ENCODE assay signal across 14 cellular contexts in genomic region chr19:38733241-38733492, GRCh38. TPM values are rescaled to one million over a fixed set of nuclear protein-coding genes. Genes with fewer than 3 reads are reported as not detected.
DNase-seq lines count a peak whose midpoint lies in the region; ATAC-seq and TF ChIP-seq lines count a peak whose summit lies in the region.
"Had no signal": no experiment of that assay in that cellular context is flagged by ENCODE, and none has a peak within 500 bp of the region (broad histone marks: within the 10 kb centered on the region; RNA-seq: fewer than 3 reads in every experiment).

No MANE protein-coding gene starts in this region.

- H3K4me1 Mint-ChIP-seq in Caco-2 (ENCODE audit: low read depth, unreplicated experiment) = peaks cover 35% of the 10 kb centered on the region
- peaks cover 41 to 54% (median 45%) of the 10 kb centered on the region in 3 donors for H3K4me1 Mint-ChIP-seq in T-cell

- POLR2A ChIA-PET in Caco-2 (lab: Charles Lee) = interaction anchor here (1.1 to 1.3 kb wide), 2 partner anchors 89 to 116 kb away, joined by 3 to 4 read pairs; no protein-coding TSS in a partner anchor
- POLR2A ChIA-PET in T-cell (lab: Charles Lee) = no interaction called here

- H3K4me3 Mint-ChIP-seq in Caco-2 (ENCODE audit: unreplicated experiment) (no peak overlapping the region), T-cell (no peak overlapping the region)
- H3K4me3 Mint-ChIP-seq: activated naive CD8-positive, alpha-beta T cell had no signal

- H3K4me3 ChIP-seq in Caco-2 (ENCODE audit: low read depth, low read length) (no peak overlapping the region), esophagus squamous epithelium (no peak overlapping the region), spleen (no peak overlapping the region)

- ATAC-seq in T-cell (replicated peaks in 1 of 4) (no peak), GM21717 (IDR thresholded peaks at IDR 0.05; ENCODE audit: unreplicated experiment) (no peak)

- no peaks in the 10 kb centered on the region for H3K9me3 Mint-ChIP-seq in Caco-2 (ENCODE audit: unreplicated experiment)
- no peaks in the 10 kb centered on the region for H3K9me3 Mint-ChIP-seq in T-cell
- H3K9me3 Mint-ChIP-seq: stimulated activated naive CD8-positive, alpha-beta T cell treated with anti-CD3 and anti-CD28 coated beads, Interleukin-15, Interleukin-2, amounts not matched to agents 100 ng/mL and 50 ng/mL, for 24 hours had no signal

- TF ChIP-seq POLR2A in esophagus squamous epithelium (IDR thresholded peaks at IDR 0.05) (no peak), spleen (IDR thresholded peaks at IDR 0.05) (no peak)

- H3K27me3 Mint-ChIP-seq in Caco-2 (ENCODE audit: insufficient read depth, unreplicated experiment) (no peaks in the 10 kb centered on the region), T-cell (no peaks in the 10 kb centered on the region)
- H3K27me3 Mint-ChIP-seq: activated naive CD8-positive, alpha-beta T cell had no signal

- H3K4me1 ChIP-seq in Caco-2 (peaks cover 23% of the 10 kb centered on the region), esophagus squamous epithelium (peaks cover 27 to 81% (median 36%) of the 10 kb centered on the region in 3 donors), spleen (peaks cover 27 to 91% (median 80%) of the 10 kb centered on the region in 6 donors)

- no TSS peak for BruUV-seq in Caco-2 (replicated peaks; lab: Mats Ljungman, UMichigan)

- CTCF ChIA-PET in Caco-2 (lab: Charles Lee) (interaction anchor here (0.7 to 1.1 kb wide), 2 partner anchors 26 to 198 kb away, joined by 4 to 6 read pairs; partner anchors contain the start of genes MRPS12 and SARS2), T-cell (lab: Charles Lee) (interaction anchor here (0.5 to 2.8 kb wide), 3 partner anchors 13 to 209 kb away, joined by 3 to 9 read pairs (median 3); partner anchors contain the start of genes MRPS12 (in 1 of the 2) and SARS2 (in 1 of the 2))

- H3K36me3 Mint-ChIP-seq in Caco-2 (ENCODE audit: insufficient read depth, unreplicated experiment) = peaks cover 91% of the 10 kb centered on the region
- H3K36me3 Mint-ChIP-seq in T-cell = peaks cover 6% of the 10 kb centered on the region
- H3K36me3 Mint-ChIP-seq: activated naive CD8-positive, alpha-beta T cell had no signal

- peak overlapping the region; percentile 77 to 92 (median 85) for H3K27ac ChIP-seq in esophagus squamous epithelium
- peak overlapping the region; percentile 74 to 88 (median 83) for H3K27ac ChIP-seq in spleen

- H3K9me3 ChIP-seq in Caco-2 (no peaks in the 10 kb centered on the region), esophagus squamous epithelium (no peaks in the 10 kb centered on the region), spleen (no peaks in the 10 kb centered on the region)

- H3K27me3 ChIP-seq in Caco-2 (replicated peaks; ENCODE audit: control insufficient read depth, insufficient read depth, low read length) (no peaks in the 10 kb centered on the region), esophagus squamous epithelium (no peaks in the 10 kb centered on the region), spleen (replicated peaks in 1 of 7) (peaks cover 0 to 15% (median 0%) of the 10 kb centered on the region in 7 donors)

- DNase-seq in Caco-2 (no peak), T-cell (no peak), esophagus squamous epithelium (lab: John Stamatoyannopoulos, UW) (no peak), spleen (no peak), SIG-M5 (lab: John Stamatoyannopoulos, UW) (no peak)
- no peak for DNase-seq in activated CD4-positive, alpha-beta T cell treated with anti-CD3 and anti-CD28 coated beads for 1 hour
- no peak for DNase-seq in stimulated activated CD4-positive, alpha-beta T cell treated with anti-CD3 and anti-CD28 coated beads, Interleukin-1b, Interleukin-23, amount 100 ng/mL, for 48 hours
- DNase-seq: activated CD4-positive, CD25-positive, alpha-beta regulatory T cell treated with anti-CD3 and anti-CD28 coated beads, Interleukin-2, amount 50 U/mL, for 72 hours; effector CD8-positive, alpha-beta T cell; NCI-H2171 treated with DMSO at 0.1 percent for 48 hours; SHP77 had no signal

- intact Hi-C loops in Caco-2 (cut with micrococcal nuclease; ENCODE audit: unreplicated experiment) (loop anchor here (10.0 kb wide), 1 partner anchor 188 kb away; no protein-coding TSS in a partner anchor), esophagus squamous epithelium (cut with DNase I) (loop anchor here (10.0 kb wide), 1 partner anchor 102 kb away; the partner anchor contains the start of gene ECH1), spleen (cut with DNase I; ENCODE audit: low total_unique reads) (no loop called here)

- peak overlapping the region; percentile 88 for H3K27ac Mint-ChIP-seq in Caco-2 (ENCODE audit: unreplicated experiment)
- H3K27ac Mint-ChIP-seq in T-cell = peak overlapping the region; percentile 88 to 90
- H3K27ac Mint-ChIP-seq: activated naive CD8-positive, alpha-beta T cell had no signal

- TF ChIP-seq CTCF in Caco-2 (IDR thresholded peaks at IDR 0.05; ENCODE audit: insufficient read depth in 1 of 2, low read depth in 1 of 2, low read length in 1 of 2, severe bottlenecking in 1 of 2, unreplicated experiment in 1 of 2) (no peak), esophagus squamous epithelium (IDR thresholded peaks at IDR 0.05) (no peak), spleen (IDR thresholded peaks at IDR 0.05 in 8 of 11, conservative IDR thresholded peaks at IDR 0.05 in 3 of 11) (no peak)

- WGBS in esophagus squamous epithelium, 2 donors = 75 to 92% methylated on average over 1 of the region's 1 CpG
- 86 to 100% (median 93%) methylated on average over 1 of the region's 1 CpG for WGBS in spleen, 5 donors

- H3K36me3 ChIP-seq in Caco-2 (ENCODE audit: control insufficient read depth, insufficient read depth, low read length) (peaks cover 5% of the 10 kb centered on the region), esophagus squamous epithelium (peaks cover 19 to 41% (median 20%) of the 10 kb centered on the region in 3 donors), spleen (peaks cover 0 to 45% (median 28%) of the 10 kb centered on the region in 6 donors)

RNA-seq across cellular contexts. Expression of gene CAPN12, which starts 11.1 kb away (rescaled TPM):
- total RNA-seq in Caco-2 (2022) (8.8 and 11.0 TPM in 2 replicates), T-cell (10 to 100 TPM in 2 of 5 donors, 1 to 10 TPM in 3; 2.5 to 13.8 (median 8.8) TPM), esophagus squamous epithelium (1 to 10 TPM; 1.5 to 4.2 (median 1.8) TPM), spleen (10 to 100 TPM in 5 of 7 donors, 1 to 10 TPM in 2; 9.0 to 25.6 (median 12.6) TPM)
- 10 to 100 TPM; 15.2 to 33.3 (median 29.1) TPM for polyA plus RNA-seq in spleen

RNA-seq across cellular contexts. Expression of gene LGALS7, which starts 40.1 kb away (rescaled TPM):
- total RNA-seq in Caco-2 (2022) = not detected in 2 replicates
- not detected for total RNA-seq in T-cell
- total RNA-seq in esophagus squamous epithelium = 100 to 1,000 TPM in 2 of 4 donors, 10 to 100 TPM in 1, 1 to 10 TPM in 1; 7.1 to 266 (median 114) TPM
- 1 to 10 TPM in 1 of 7 donors, not detected in 6; 4.4 TPM for total RNA-seq in spleen
- 1 to 10 TPM in 2 of 3 donors, under 1 TPM in 1; 0.52 to 7.4 (median 5.1) TPM for polyA plus RNA-seq in spleen

RNA-seq across cellular contexts. Expression of gene LGALS7B, which starts 55.8 kb away (rescaled TPM):
- total RNA-seq in Caco-2 (2022) (not detected in 2 replicates), T-cell (not detected), esophagus squamous epithelium (1,000 to 10,000 TPM in 3 of 4 donors, 100 to 1,000 TPM in 1; 871 to 2,466 (median 1,613) TPM), spleen (10 to 100 TPM in 2 of 7 donors, 1 to 10 TPM in 2, not detected in 3; 1.1 to 60.3 (median 17.5) TPM)
- 100 to 1,000 TPM in 2 of 3 donors, 1 to 10 TPM in 1; 1.1 to 167 (median 116) TPM for polyA plus RNA-seq in spleen

Comparison
In these comparisons a context has a peak if more than half of its experiments do, and no peak if none do; other contexts are left out.
1. RNA of gene LGALS7B, which starts 55.8 kb away (total RNA-seq): 871 to 2,466 TPM in esophagus squamous epithelium; 1.1 to 60.3 TPM in spleen, not detected in Caco-2 and not detected in T-cell; every median in the first group is over 10 times any median in the second.